9 cellular contexts compared by ENCODE assay signal in genomic region chr11:114296190-114296978, GRCh38. TPM values are rescaled to one million over a fixed set of nuclear protein-coding genes. Genes with fewer than 3 reads are reported as not detected.
DNase-seq lines count a peak whose midpoint lies in the region; ATAC-seq and TF ChIP-seq lines count a peak whose summit lies in the region.
"Had no signal": no experiment of that assay in that cellular context is flagged by ENCODE, and none has a peak within 500 bp of the region (broad histone marks: within the 10 kb centered on the region; RNA-seq: fewer than 3 reads in every experiment).

NNMT (plus strand) TSS chr11:114296399; CDS start chr11:114296557, 158 bp downstream.

- H3K27ac ChIP-seq in SJSA1 (peak within 1 kb of the TSS; percentile 96), ovary (peak within 1 kb of the TSS; percentile 63 to 75)

- DNase-seq in AG08395 (ENCODE audit: low spot score): peak; percentile 85
- peak; percentile 66 for DNase-seq in SJSA1 (ENCODE audit: low read depth in 1 of 2, low spot score in 2 of 2)
- DNase-seq in foreskin fibroblast: peak; percentile 96 to 97
- peak; percentile 36 to 77 (median 47) for DNase-seq in ovary
- no peak for DNase-seq in iPS-NIHi7 (ENCODE audit: extremely low spot score)
- no peak for DNase-seq in erythroblast (lab: John Stamatoyannopoulos, UW)
- DNase-seq in NCI-H2227 treated with DMSO at 0.1 percent for 48 hours (lab: John Stamatoyannopoulos, UW): no peak
- DNase-seq: CD4-positive, alpha-beta T cell had no signal

- WGBS in ovary, 3 donors: 41 to 60% (median 43%) methylated on average over 12 of the region's 12 CpGs

- TF ChIP-seq POLR2A in ovary (IDR thresholded peaks at IDR 0.05) (peak; percentile 28), erythroblast (IDR thresholded peaks at IDR 0.05; ENCODE audit: low read length) (no peak)

- H3K36me3 ChIP-seq in SJSA1 (peaks cover 28% of the 10 kb centered on the region), ovary (no peaks in the 10 kb centered on the region)

- H3K4me3 ChIP-seq in SJSA1 (peak within 1 kb of the TSS; percentile 43), foreskin fibroblast (ENCODE audit: low read depth in 1 of 2, low read length in 2 of 2) (peak within 1 kb of the TSS; percentile 69 to 71), ovary (peak within 1 kb of the TSS; percentile 36)

- H3K9me3 ChIP-seq in SJSA1 (replicated peaks) (no peaks in the 10 kb centered on the region), ovary (no peaks in the 10 kb centered on the region)

- intact Hi-C loops in ovary (cut with DNase I): no loop called here

- H3K27me3 ChIP-seq in SJSA1 (replicated peaks): no peaks in the 10 kb centered on the region
- no peaks in the 10 kb centered on the region for H3K27me3 ChIP-seq in ovary

- peaks cover 61% of the 10 kb centered on the region for H3K4me1 ChIP-seq in SJSA1 (replicated peaks)
- peaks cover 7% of the 10 kb centered on the region for H3K4me1 ChIP-seq in ovary (ENCODE audit: insufficient read depth)

- TF ChIP-seq EP300 in ovary (IDR thresholded peaks at IDR 0.05): peak; percentile 97

- no peak for TF ChIP-seq CTCF in foreskin fibroblast (IDR thresholded peaks at IDR 0.05; ENCODE audit: low read depth, low read length)
- TF ChIP-seq CTCF in ovary (IDR thresholded peaks at IDR 0.05): no peak

- no peak for ATAC-seq in GM18870 (IDR thresholded peaks at IDR 0.05; ENCODE audit: unreplicated experiment)

RNA-seq across cellular contexts. Expression of gene NNMT, which starts in this region (rescaled TPM):
- 125 and 173 TPM in 2 replicates for total RNA-seq in SJSA1 (2014; rRNA removed; shearing (Covaris generic))
- 100 to 1,000 TPM in 4 of 7 donors, 10 to 100 TPM in 2, 1 to 10 TPM in 1; 9.5 to 295 (median 129) TPM for total RNA-seq in ovary
- 100 to 1,000 TPM in 1 of 2 donors, 10 to 100 TPM in 1; 59.4 to 136 TPM for polyA plus RNA-seq in ovary
- total RNA-seq: CD4-positive, alpha-beta T cell had no signal

Comparison
In these comparisons a context has a peak if more than half of its experiments do, and no peak if none do; other contexts are left out.
1. DNase-seq: peak in AG08395 (single experiment), SJSA1 (2 of 2), foreskin fibroblast (2 of 2) and ovary (5 of 5); none in iPS-NIHi7 (single experiment), erythroblast (0 of 2) and NCI-H2227 treated with DMSO at 0.1 percent for 48 hours (single experiment).
2. Peak in every context shown above with its lines, with median percentiles within 50 percentile points of each other: H3K4me3 ChIP-seq.